10 cellular contexts compared by ENCODE assay signal in the genomic region with DNA sequence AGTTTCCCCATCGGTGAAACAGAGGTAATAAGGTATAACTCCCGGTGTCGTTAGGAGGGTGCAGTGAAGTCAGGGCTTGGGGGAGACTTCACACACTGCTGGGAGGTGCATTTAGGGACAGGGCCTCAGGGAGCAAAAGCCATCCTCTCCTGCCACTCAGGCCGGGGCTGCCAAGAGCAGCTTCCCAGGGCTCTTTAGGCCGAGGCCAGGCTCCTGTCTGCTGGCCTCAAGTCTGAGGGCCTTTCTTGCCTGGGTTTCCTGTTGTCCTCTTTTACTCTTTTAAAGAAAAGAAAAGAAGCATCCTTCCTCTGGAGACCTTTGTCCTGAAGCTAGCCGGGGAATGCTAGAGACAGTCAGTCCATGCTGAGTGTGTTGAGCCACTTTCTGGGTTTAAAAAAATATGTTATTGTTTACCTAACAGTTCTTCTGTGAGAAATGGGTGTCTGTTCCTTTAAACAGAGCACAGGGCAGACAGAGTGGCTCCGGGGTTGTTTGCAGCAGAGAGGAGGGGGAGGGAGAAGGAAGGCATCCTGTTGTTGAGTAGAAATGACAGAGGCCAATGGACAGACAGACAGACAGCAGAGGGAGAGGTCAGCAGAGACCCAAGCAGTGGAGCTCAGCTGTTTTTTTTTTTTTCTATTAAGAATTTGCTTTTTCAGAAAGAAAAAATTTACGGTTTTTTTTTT.
DNase-seq lines count a peak whose midpoint lies in the region; ATAC-seq and TF ChIP-seq lines count a peak whose summit lies in the region.
"Had no signal": no experiment of that assay in that cellular context is flagged by ENCODE, and none has a peak within 500 bp of the region (broad histone marks: within the 10 kb centered on the region; RNA-seq: fewer than 3 reads in every experiment).

No MANE protein-coding gene starts in this region.

- H2BK120ac ChIP-seq in mesenchymal stem cell (ENCODE audit: low read depth, low read length) (peak overlapping the region; percentile 86), H9 (ENCODE audit: low read depth, low read length, poor library complexity, severe bottlenecking) (no peak overlapping the region)

- H3K4ac ChIP-seq in mesenchymal stem cell (ENCODE audit: low read depth in 1 of 2, low read length in 2 of 2): peak overlapping the region; percentile 80 to 84
- no peak overlapping the region for H3K4ac ChIP-seq in H9 (ENCODE audit: low read depth, low read length)

- CTCF ChIA-PET in activated CD8-positive, alpha-beta T cell treated with anti-CD3 and anti-CD28 coated beads for 36 hours (lab: Charles Lee): interaction anchor here (0.8 to 1.0 kb wide), 2 partner anchors 9 to 14 kb away, joined by 3 read pairs; no protein-coding TSS in a partner anchor

- no peak for TF ChIP-seq CTCF in activated CD8-positive, alpha-beta T cell treated with anti-CD3 and anti-CD28 coated beads for 36 hours (IDR thresholded peaks at IDR 0.05)
- no peak for TF ChIP-seq CTCF in H9 (conservative IDR thresholded peaks at IDR 0.05)
- TF ChIP-seq CTCF in testis (IDR thresholded peaks at IDR 0.05): no peak

- no peak overlapping the region for H2BK20ac ChIP-seq in H9 (ENCODE audit: low read depth, low read length, poor library complexity, severe bottlenecking)

- no peaks in the 10 kb centered on the region for H3K36me3 ChIP-seq in mesenchymal stem cell (ENCODE audit: control insufficient read depth in 1 of 2, insufficient read depth in 2 of 2, low read depth in 1 of 2, low read length in 2 of 2)
- no peaks in the 10 kb centered on the region for H3K36me3 ChIP-seq in testis (ENCODE audit: low read depth, missing control alignments)

- H4K8ac ChIP-seq in mesenchymal stem cell (ENCODE audit: low read length): peak overlapping the region; percentile 95
- no peak overlapping the region for H4K8ac ChIP-seq in H9 (replicated peaks; ENCODE audit: insufficient read length, low read depth, low read length)

- H3K9me3 Mint-ChIP-seq in activated CD8-positive, alpha-beta T cell treated with anti-CD3 and anti-CD28 coated beads for 36 hours: no peaks in the 10 kb centered on the region
- no peaks in the 10 kb centered on the region for H3K9me3 Mint-ChIP-seq in H9

- H3K18ac ChIP-seq in mesenchymal stem cell (ENCODE audit: low read depth in 1 of 2, low read length in 2 of 2): peak overlapping the region; percentile 84 to 90
- no peak overlapping the region for H3K18ac ChIP-seq in H9 (ENCODE audit: insufficient read length, low read depth, low read length)

- H3K27ac ChIP-seq in mesenchymal stem cell (ENCODE audit: low read length, poor library complexity, severe bottlenecking) (no peak overlapping the region), H9 (ENCODE audit: insufficient read length, low read depth, low read length) (no peak overlapping the region), testis (no peak overlapping the region)

- peaks cover 14% of the 10 kb centered on the region for H3K4me1 Mint-ChIP-seq in activated CD8-positive, alpha-beta T cell treated with anti-CD3 and anti-CD28 coated beads for 36 hours (ENCODE audit: low read depth)
- H3K4me1 Mint-ChIP-seq in H9: peaks cover 21 to 23% of the 10 kb centered on the region in 2 experiments

- no peak overlapping the region for H3K4me3 ChIP-seq in Jurkat, Clone E6-1 (ENCODE audit: low read length)
- H3K4me3 ChIP-seq in mesenchymal stem cell (ENCODE audit: insufficient read depth in 1 of 2, low read depth in 1 of 2, low read length in 2 of 2) (no peak overlapping the region), testis (no peak overlapping the region)

- no peak overlapping the region for H3K27ac Mint-ChIP-seq in activated CD8-positive, alpha-beta T cell treated with anti-CD3 and anti-CD28 coated beads for 36 hours
- H3K27ac Mint-ChIP-seq in H9: peak overlapping the region in 1 of 3 experiments; percentile 56; a peak in 2 of 7 replicates

- H3K79me1 ChIP-seq in mesenchymal stem cell (replicated peaks; ENCODE audit: low read length, poor library complexity, severe bottlenecking) (no peaks in the 10 kb centered on the region), H9 (ENCODE audit: insufficient read depth, low read depth, low read length, poor library complexity, severe bottlenecking) (no peaks in the 10 kb centered on the region)

- POLR2A ChIA-PET in activated CD8-positive, alpha-beta T cell treated with anti-CD3 and anti-CD28 coated beads for 36 hours (lab: Charles Lee): no interaction called here

- no peaks in the 10 kb centered on the region for H3K27me3 ChIP-seq in mesenchymal stem cell (ENCODE audit: control insufficient read depth in 1 of 2, insufficient read depth in 1 of 2, low read length in 2 of 2)
- no peaks in the 10 kb centered on the region for H3K27me3 ChIP-seq in H9 (ENCODE audit: insufficient read depth, low read length)
- H3K27me3 ChIP-seq in testis: no peaks in the 10 kb centered on the region

- H3K56ac ChIP-seq in H9 (ENCODE audit: insufficient read length, low read depth, low read length): no peak overlapping the region

- H2BK12ac ChIP-seq in mesenchymal stem cell (ENCODE audit: low read length in 2 of 2) (peak overlapping the region; percentile 91 to 95), H9 (ENCODE audit: insufficient read length, low read depth, low read length) (no peak overlapping the region)

- no peaks in the 10 kb centered on the region for H3K36me3 Mint-ChIP-seq in activated CD8-positive, alpha-beta T cell treated with anti-CD3 and anti-CD28 coated beads for 36 hours (ENCODE audit: low read depth)
- no peaks in the 10 kb centered on the region for H3K36me3 Mint-ChIP-seq in H9 (ENCODE audit: insufficient read depth in 1 of 3, low read depth in 3 of 3)

- peak; percentile 49 for ATAC-seq in activated CD8-positive, alpha-beta T cell treated with anti-CD3 and anti-CD28 coated beads for 36 hours
- no peak for ATAC-seq in HG02759 (IDR thresholded peaks at IDR 0.05; ENCODE audit: unreplicated experiment)

- H2BK15ac ChIP-seq in mesenchymal stem cell (ENCODE audit: low read depth, poor library complexity, severe bottlenecking) (no peak overlapping the region), H9 (ENCODE audit: low read depth, low read length) (no peak overlapping the region)

- H2AFZ ChIP-seq in mesenchymal stem cell (ENCODE audit: low read depth, low read length): peak overlapping the region; percentile 67
- no peak overlapping the region for H2AFZ ChIP-seq in H9 (ENCODE audit: low read length)

- no peaks in the 10 kb centered on the region for H3K23me2 ChIP-seq in H9 (ENCODE audit: insufficient read length, low read depth, low read length, poor library complexity, severe bottlenecking)

- H3K9me3 ChIP-seq in mesenchymal stem cell (ENCODE audit: control insufficient read depth, low read length) (no peaks in the 10 kb centered on the region), H9 (ENCODE audit: control insufficient read depth, low read depth, low read length) (no peaks in the 10 kb centered on the region), testis (no peaks in the 10 kb centered on the region)

- no peak overlapping the region for H2BK5ac ChIP-seq in mesenchymal stem cell (ENCODE audit: low read depth, low read length, poor library complexity, severe bottlenecking)
- H2BK5ac ChIP-seq in H9 (ENCODE audit: insufficient read length, low read length): no peak overlapping the region

- H3K14ac ChIP-seq in mesenchymal stem cell (ENCODE audit: low read length in 2 of 2) (peak overlapping the region in 1 of 2 experiments; percentile 79), H9 (ENCODE audit: insufficient read depth, low read length) (no peak overlapping the region; the same call in 1 of the 2 replicates)

- DNase-seq in EL: peak; percentile 75
- DNase-seq in Jurkat, Clone E6-1 (ENCODE audit: low read depth, low spot score): peak; percentile 69
- DNase-seq in activated CD8-positive, alpha-beta T cell treated with anti-CD3 and anti-CD28 coated beads for 36 hours: peak; percentile 26
- peak; percentile 83 for DNase-seq in mesenchymal stem cell
- no peak for DNase-seq in H9
- DNase-seq in activated effector memory CD4-positive, alpha-beta T cell treated with Interleukin-2 at 50 U/mL for 16 hours: no peak
- no peak for DNase-seq in testis
- DNase-seq: caudate nucleus, SHP77 treated with DMSO at 0.1 percent for 48 hours had no signal

- no peaks in the 10 kb centered on the region for H4K20me1 ChIP-seq in H9 (ENCODE audit: control insufficient read depth, insufficient read depth, insufficient read length)

- H3K27me3 Mint-ChIP-seq in activated CD8-positive, alpha-beta T cell treated with anti-CD3 and anti-CD28 coated beads for 36 hours: no peaks in the 10 kb centered on the region
- H3K27me3 Mint-ChIP-seq in H9 (ENCODE audit: low read depth): peaks cover 5% of the 10 kb centered on the region

- peak overlapping the region; percentile 64 for H2AK5ac ChIP-seq in mesenchymal stem cell (ENCODE audit: low read length, severe bottlenecking)
- H2AK5ac ChIP-seq in H9 (ENCODE audit: insufficient read length, low read length): no peak overlapping the region

- H4K91ac ChIP-seq in mesenchymal stem cell (ENCODE audit: low read length) (peak overlapping the region; percentile 93), H9 (ENCODE audit: insufficient read length, low read depth, low read length) (no peak overlapping the region)

- H3K9ac ChIP-seq in mesenchymal stem cell (ENCODE audit: low read length) (peak overlapping the region; percentile 50), H9 (ENCODE audit: extremely low read depth, insufficient read length, low read length) (no peak overlapping the region)

- 38% methylated on average over 7 of the region's 8 CpGs for WGBS in mesenchymal stem cell
- no CpG with 5 or more reads among the region's 8 CpGs for WGBS in H9 (ENCODE audit: extremely low coverage, insufficient read length, low lambda C conversion rate)
- 37 to 48% methylated on average over 8 of the region's 8 CpGs for WGBS in testis, 2 donors

- H3K4me2 ChIP-seq in mesenchymal stem cell (ENCODE audit: low read length, poor library complexity, severe bottlenecking) (no peak overlapping the region), H9 (ENCODE audit: insufficient read depth, insufficient read length, low read length) (no peak overlapping the region)

- intact Hi-C loops in activated CD8-positive, alpha-beta T cell treated with anti-CD3 and anti-CD28 coated beads for 36 hours (cut with micrococcal nuclease): no loop called here
- intact Hi-C loops in testis (cut with DNase I; ENCODE audit: low total_unique reads): no loop called here

- TF ChIP-seq POLR2A in testis (IDR thresholded peaks at IDR 0.05): no peak

- no peak overlapping the region for H3T11ph ChIP-seq in H9 (ENCODE audit: low read length)

- H3K4me1 ChIP-seq in mesenchymal stem cell (ENCODE audit: control insufficient read depth, insufficient read depth, low read depth, low read length) (peaks cover 13% of the 10 kb centered on the region), H9 (ENCODE audit: insufficient read depth, low read length) (0 out of 2 replicates have a peak, but pooled peaks cover 5% of the 10 kb centered on the region), testis (no peaks in the 10 kb centered on the region)

- H3K79me2 ChIP-seq in H9 (ENCODE audit: insufficient read depth, low read length): no peaks in the 10 kb centered on the region

- no peak overlapping the region for H3K4me3 Mint-ChIP-seq in activated CD8-positive, alpha-beta T cell treated with anti-CD3 and anti-CD28 coated beads for 36 hours
- no peak overlapping the region for H3K4me3 Mint-ChIP-seq in H9

- no peak overlapping the region for H4K5ac ChIP-seq in H9 (ENCODE audit: insufficient read length, low read depth, low read length)

- peak overlapping the region in 1 of 2 experiments; percentile 51 for H3K23ac ChIP-seq in mesenchymal stem cell (ENCODE audit: low read length in 2 of 2)
- no peak overlapping the region for H3K23ac ChIP-seq in H9 (ENCODE audit: insufficient read length, low read depth, low read length)

Comparison
In these comparisons a context has a peak if more than half of its experiments do, and no peak if none do; other contexts are left out.
1. DNase-seq: peak in EL (single experiment), Jurkat, Clone E6-1 (single experiment), activated CD8-positive, alpha-beta T cell treated with anti-CD3 and anti-CD28 coated beads for 36 hours (single experiment) and mesenchymal stem cell (single experiment); none in H9 (single experiment), activated effector memory CD4-positive, alpha-beta T cell treated with Interleukin-2 at 50 U/mL for 16 hours (single experiment) and testis (single experiment).